8 cellular contexts compared by ENCODE assay signal in genomic region chr1:54490361-54491248, GRCh38. TPM values are rescaled to one million over a fixed set of nuclear protein-coding genes. Genes with fewer than 3 reads are reported as not detected.
DNase-seq lines count a peak whose midpoint lies in the region; ATAC-seq lines count a peak whose summit lies in the region.
"Had no signal": no experiment of that assay in that cellular context is flagged by ENCODE, and none has a peak within 500 bp of the region (broad histone marks: within the 10 kb centered on the region; RNA-seq: fewer than 3 reads in every experiment).

No MANE protein-coding gene starts in this region.

- no peaks in the 10 kb centered on the region for H3K36me3 ChIP-seq in HUES64 (ENCODE audit: insufficient read depth, low read length)

- H3K27ac Mint-ChIP-seq in naive thymus-derived CD8-positive, alpha-beta T cell, result peak overlapping the region in 4 of 10 donors; percentile 13 to 77 (median 32)

- no peak overlapping the region for H3K9ac ChIP-seq in HUES64 (ENCODE audit: low read depth, low read length)

- ATAC-seq in naive thymus-derived CD8-positive, alpha-beta T cell, result no peak

- POLR2A ChIA-PET in naive thymus-derived CD8-positive, alpha-beta T cell (lab: Charles Lee), result interaction anchor here (0.6 to 1.8 kb wide), 3 partner anchors 86 to 269 kb away, joined by 3 to 9 read pairs (median 4); no protein-coding TSS in a partner anchor

- in situ Hi-C loops in G401 (cut with HindIII; ENCODE audit: low sequenced_read_pairs), result no loop called here

- WGBS in HUES64, result 18% methylated on average over 19 of the region's 22 CpGs

- peaks cover 22 to 38% (median 32%) of the 10 kb centered on the region in 4 donors for H3K4me1 Mint-ChIP-seq in naive thymus-derived CD8-positive, alpha-beta T cell

- DNase-seq in COR-L47 (lab: John Stamatoyannopoulos, UW) (peak; percentile 57), astrocyte of the hippocampus (ENCODE audit: low read depth, low spot score) (peak; percentile 30), HuH-7.5 (ENCODE audit: low spot score) (no peak), G401 (ENCODE audit: low spot score) (no peak), T1000 (lab: John Stamatoyannopoulos, UW) (no peak)
- DNase-seq in naive thymus-derived CD8-positive, alpha-beta T cell, result no peak
- DNase-seq: activated CD4-positive, alpha-beta memory T cell treated with anti-CD3 and anti-CD28 coated beads for 36 hours had no signal

- peaks cover 32% of the 10 kb centered on the region for H3K4me1 ChIP-seq in HUES64 (ENCODE audit: insufficient read depth, low read length)

- H3K27me3 ChIP-seq in HUES64 (ENCODE audit: insufficient read depth, low read length), result peaks cover 20% of the 10 kb centered on the region

- H3K9me3 Mint-ChIP-seq in naive thymus-derived CD8-positive, alpha-beta T cell, result no peaks in the 10 kb centered on the region
- H3K9me3 Mint-ChIP-seq: activated CD4-positive, alpha-beta memory T cell treated with anti-CD3 and anti-CD28 coated beads for 36 hours had no signal

- no peaks in the 10 kb centered on the region for H3K36me3 Mint-ChIP-seq in naive thymus-derived CD8-positive, alpha-beta T cell
- H3K36me3 Mint-ChIP-seq: activated CD4-positive, alpha-beta memory T cell treated with anti-CD3 and anti-CD28 coated beads for 36 hours had no signal

- H3K27ac ChIP-seq in HUES64 (ENCODE audit: low read depth, low read length), result no peak overlapping the region; the same call in 1 of the 2 replicates

- H3K4me3 Mint-ChIP-seq in naive thymus-derived CD8-positive, alpha-beta T cell, result peak overlapping the region in 8 of 10 donors; percentile 7 to 90 (median 48)
- H3K4me3 Mint-ChIP-seq: activated CD4-positive, alpha-beta memory T cell treated with anti-CD3 and anti-CD28 coated beads for 36 hours had no signal

- H3K9me3 ChIP-seq in HUES64 (ENCODE audit: insufficient read depth, low read depth, low read length), result no peaks in the 10 kb centered on the region

- peak overlapping the region; percentile 22 for H3K4me3 ChIP-seq in HUES64 (ENCODE audit: low read length)

- peaks cover 3 to 28% (median 7%) of the 10 kb centered on the region in 5 donors for H3K27me3 Mint-ChIP-seq in naive thymus-derived CD8-positive, alpha-beta T cell

RNA-seq across cellular contexts. Expression of gene ACOT11, which starts 57.4 kb away (rescaled TPM):
- polyA plus RNA-seq in HUES64 (2013, experiment 1 of 2), result 2.0 TPM
- 3.0 TPM for polyA plus RNA-seq in HUES64 (2013, experiment 2 of 2)
- under 1 TPM; 0.22 to 0.31 TPM for total RNA-seq in naive thymus-derived CD8-positive, alpha-beta T cell
- polyA plus RNA-seq in naive thymus-derived CD8-positive, alpha-beta T cell, result under 1 TPM in 1 of 3 donors, not detected in 2; 0.07 TPM
- total RNA-seq in G401 (2014; rRNA removed; shearing (Covaris generic)), result 7.1 and 13.6 TPM in 2 replicates

Comparison
In these comparisons a context has a peak if more than half of its experiments do, and no peak if none do; other contexts are left out.
1. DNase-seq: peak in COR-L47 (single experiment) and astrocyte of the hippocampus (single experiment); none in naive thymus-derived CD8-positive, alpha-beta T cell (0 of 10), HuH-7.5 (single experiment), G401 (single experiment) and T1000 (single experiment).